ENCODE assay signal across 13 cellular contexts in the genomic region with DNA sequence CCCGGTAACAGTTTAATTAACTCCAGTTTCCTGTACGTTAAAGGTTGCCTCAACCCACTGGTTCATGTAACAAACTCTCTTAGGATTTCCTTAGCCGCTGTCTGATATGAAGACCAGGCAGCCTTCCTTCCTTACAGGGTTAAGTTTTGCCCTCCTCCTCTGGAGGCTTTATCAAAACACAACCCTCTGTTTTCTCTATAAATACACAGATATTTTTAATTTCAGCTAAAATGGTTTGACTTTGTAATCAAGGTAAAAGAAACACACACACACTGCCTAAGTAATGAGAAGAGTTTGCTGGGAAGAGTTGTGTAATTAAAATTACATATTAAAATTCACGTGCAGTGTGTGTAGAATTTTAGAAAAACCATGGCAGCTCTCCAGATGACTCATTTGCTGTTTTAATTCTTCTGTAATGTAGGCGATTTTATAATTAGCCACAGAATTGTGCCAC.
DNase-seq lines count a peak whose midpoint lies in the region; ATAC-seq and TF ChIP-seq lines count a peak whose summit lies in the region.
"Had no signal": no experiment of that assay in that cellular context is flagged by ENCODE, and none has a peak within 500 bp of the region (broad histone marks: within the 10 kb centered on the region; RNA-seq: fewer than 3 reads in every experiment).

No MANE protein-coding gene starts in this region.

- in situ Hi-C loops in brain microvascular endothelial cell (cut with HindIII; ENCODE audit: low pct_ligation_motif_present, low sequenced_read_pairs), result no loop called here

- ATAC-seq in left lung, result peak; percentile 52
- no peak for ATAC-seq in HG03196 (IDR thresholded peaks at IDR 0.05; ENCODE audit: unreplicated experiment)
- ATAC-seq: PC-3; stimulated activated memory B cell treated with anti-CD40 and anti-IgM and Interleukin-4, amounts not matched to agents 10 μg/mL and 1 μg/mL and 100 μg/mL, for 72 hours had no signal

- POLR2A ChIA-PET in HEK293T (lab: Yijun Ruan, JAX), result interaction anchor here (0.7 kb wide), 1 partner anchor 68 kb away, joined by 3 read pairs; no protein-coding TSS in a partner anchor

- H3K9me3 ChIP-seq in BE2C (no peaks in the 10 kb centered on the region), left lung (peaks cover 0 to 2% of the 10 kb centered on the region in 2 donors)
- H3K9me3 ChIP-seq: heart right ventricle had no signal

- intact Hi-C loops in left lung (cut with DNase I), result no loop called here

- H3K27me3 ChIP-seq in BE2C (no peaks in the 10 kb centered on the region), brain microvascular endothelial cell (replicated peaks) (no peaks in the 10 kb centered on the region), left lung (no peaks in the 10 kb centered on the region)
- H3K27me3 ChIP-seq: heart right ventricle had no signal

- CTCF ChIA-PET in HEK293T (lab: Yijun Ruan, JAX), result no interaction called here

- no peak for DNase-seq in BE2C
- peak; percentile 20 for DNase-seq in HEK293T (ENCODE audit: extremely low spot score)
- DNase-seq in brain microvascular endothelial cell, result peak; percentile 21
- no peak for DNase-seq in left lung
- no peak for DNase-seq in DMS153 treated with DMSO at 0.1 percent for 48 hours (lab: John Stamatoyannopoulos, UW; ENCODE audit: unreplicated experiment)
- DNase-seq in NCI-H128 (lab: John Stamatoyannopoulos, UW; ENCODE audit: unreplicated experiment), result no peak
- no peak for DNase-seq in NCI-H1048 (lab: John Stamatoyannopoulos, UW)
- DNase-seq: activated T-cell treated with anti-CD3 and anti-CD28 coated beads, Interleukin-2, amount 50 U/mL, for 48 hours; NCI-H187 treated with DMSO at 0.1 percent for 48 hours; PC-3 had no signal

- peaks cover 15% of the 10 kb centered on the region for H3K4me1 ChIP-seq in BE2C
- peaks cover 0 to 19% of the 10 kb centered on the region in 2 donors for H3K4me1 ChIP-seq in left lung

- H3K36me3 ChIP-seq in BE2C (no peaks in the 10 kb centered on the region), brain microvascular endothelial cell (replicated peaks) (no peaks in the 10 kb centered on the region), left lung (no peaks in the 10 kb centered on the region)
- H3K36me3 ChIP-seq: heart right ventricle had no signal

- peak overlapping the region; percentile 2 for H3K27ac ChIP-seq in brain microvascular endothelial cell
- no peak overlapping the region for H3K27ac ChIP-seq in left lung

- no peak for TF ChIP-seq CTCF in BE2C (IDR thresholded peaks at IDR 0.05; ENCODE audit: low read depth, low read length)
- TF ChIP-seq CTCF in brain microvascular endothelial cell (IDR thresholded peaks at IDR 0.05; ENCODE audit: low read depth, low read length, missing control alignments), result no peak
- TF ChIP-seq CTCF in left lung (IDR thresholded peaks at IDR 0.05), result no peak

- H3K4me3 ChIP-seq in BE2C (ENCODE audit: low read depth, low read length) (peak overlapping the region; percentile 12; the same call in 1 of the 2 replicates), brain microvascular endothelial cell (ENCODE audit: low read depth, low read length) (no peak overlapping the region), left lung (no peak overlapping the region)

TF ChIP-seq in HEK293T, 16 proteins besides CTCF, POLR2A, EP300 and RAD21:
- no peak for TF ChIP-seq L3MBTL2 (conservative IDR thresholded peaks at IDR 0.05)
- no peak for TF ChIP-seq ARNT (IDR thresholded peaks at IDR 0.05)
- TF ChIP-seq ZNF384 (IDR thresholded peaks at IDR 0.05), result no peak
- no peak for TF ChIP-seq CTBP1 (IDR thresholded peaks at IDR 0.05; ENCODE audit: borderline replicate concordance)
- no peak for TF ChIP-seq TARDBP (IDR thresholded peaks at IDR 0.05)
- no peak for TF ChIP-seq HDGF (IDR thresholded peaks at IDR 0.05; ENCODE audit: borderline replicate concordance)
- no peak for TF ChIP-seq LEF1 (IDR thresholded peaks at IDR 0.05; ENCODE audit: borderline replicate concordance)
- no peak for TF ChIP-seq PKNOX1 (IDR thresholded peaks at IDR 0.05)

Comparison
In these comparisons a context has a peak if more than half of its experiments do, and no peak if none do; other contexts are left out.
1. DNase-seq: peak in HEK293T (single experiment) and brain microvascular endothelial cell (single experiment); none in BE2C (single experiment), left lung (0 of 2), DMS153 treated with DMSO at 0.1 percent for 48 hours (single experiment), NCI-H128 (single experiment) and NCI-H1048 (single experiment).